16 cellular contexts compared by ENCODE assay signal in genomic region chr5:79844571-79844970, GRCh38.
A peak's percentile ranks its signal among the peaks of the same experiment; 100 is the strongest.
DNase-seq lines count a peak whose midpoint lies in the region; ATAC-seq and TF ChIP-seq lines count a peak whose summit lies in the region.
"Had no signal": no experiment of that assay in that cellular context is flagged by ENCODE, and none has a peak within 500 bp of the region (broad histone marks: within the 10 kb centered on the region; RNA-seq: fewer than 3 reads in every experiment).

No MANE protein-coding gene starts in this region.

- H3K9me3 Mint-ChIP-seq in endodermal cell: no peaks in the 10 kb centered on the region
- H3K9me3 Mint-ChIP-seq: CD4-positive, alpha-beta T cell; HFFc6 had no signal

- TF ChIP-seq POLR2A in vagina (IDR thresholded peaks at IDR 0.05): no peak
- no peak for TF ChIP-seq POLR2A in transverse colon (IDR thresholded peaks at IDR 0.05)

- H3K4me3 ChIP-seq in right atrium auricular region: no peak overlapping the region
- H3K4me3 ChIP-seq in endodermal cell (ENCODE audit: low read length): no peak overlapping the region
- no peak overlapping the region for H3K4me3 ChIP-seq in vagina
- no peak overlapping the region for H3K4me3 ChIP-seq in transverse colon
- no peak overlapping the region for H3K4me3 ChIP-seq in mucosa of descending colon

- no peaks in the 10 kb centered on the region for H3K36me3 Mint-ChIP-seq in endodermal cell (ENCODE audit: low read depth)

- H3K4me3 Mint-ChIP-seq in endodermal cell: no peak overlapping the region
- H3K4me3 Mint-ChIP-seq: B cell; CD4-positive, alpha-beta T cell had no signal

- intact Hi-C loops in Right ventricle myocardium inferior (cut with DNase I): no loop called here
- intact Hi-C loops in vagina (cut with DNase I): no loop called here
- intact Hi-C loops in transverse colon (cut with DNase I; ENCODE audit: low total_unique reads): no loop called here
- intact Hi-C loops in mucosa of descending colon (cut with DNase I, micrococcal nuclease): no loop called here

- H3K36me3 ChIP-seq in right atrium auricular region (no peaks in the 10 kb centered on the region), endodermal cell (ENCODE audit: control insufficient read depth, insufficient read depth, low read length) (no peaks in the 10 kb centered on the region), vagina (no peaks in the 10 kb centered on the region), transverse colon (no peaks in the 10 kb centered on the region), mucosa of descending colon (ENCODE audit: low read depth) (no peaks in the 10 kb centered on the region)

- no peak for TF ChIP-seq CTCF in right atrium auricular region (IDR thresholded peaks at IDR 0.05)
- no peak for TF ChIP-seq CTCF in endodermal cell (conservative IDR thresholded peaks at IDR 0.05)
- TF ChIP-seq CTCF in vagina (IDR thresholded peaks at IDR 0.05): no peak
- TF ChIP-seq CTCF in transverse colon (IDR thresholded peaks at IDR 0.05): no peak
- TF ChIP-seq CTCF in mucosa of descending colon (IDR thresholded peaks at IDR 0.05): no peak

- TF ChIP-seq EP300 in transverse colon (IDR thresholded peaks at IDR 0.05; ENCODE audit: low read depth): no peak

- no peaks in the 10 kb centered on the region for H3K27me3 ChIP-seq in right atrium auricular region
- H3K27me3 ChIP-seq in endodermal cell (ENCODE audit: control insufficient read depth, insufficient read depth, low read length, poor library complexity, severe bottlenecking): no peaks in the 10 kb centered on the region
- no peaks in the 10 kb centered on the region for H3K27me3 ChIP-seq in vagina
- H3K27me3 ChIP-seq in transverse colon: no peaks in the 10 kb centered on the region

- no peak overlapping the region for H3K27ac Mint-ChIP-seq in endodermal cell
- H3K27ac Mint-ChIP-seq: B cell; CD4-positive, alpha-beta T cell had no signal

- H3K4me1 ChIP-seq in right atrium auricular region: no peaks in the 10 kb centered on the region
- H3K4me1 ChIP-seq in endodermal cell (ENCODE audit: control insufficient read depth, insufficient read depth, low read length): no peaks in the 10 kb centered on the region
- no peaks in the 10 kb centered on the region for H3K4me1 ChIP-seq in vagina
- H3K4me1 ChIP-seq in transverse colon: no peaks in the 10 kb centered on the region
- no peaks in the 10 kb centered on the region for H3K4me1 ChIP-seq in mucosa of descending colon (ENCODE audit: low read depth)

- no peaks in the 10 kb centered on the region for H3K27me3 Mint-ChIP-seq in endodermal cell (ENCODE audit: insufficient read depth)

- no peaks in the 10 kb centered on the region for H3K9me3 ChIP-seq in right atrium auricular region
- H3K9me3 ChIP-seq in endodermal cell (ENCODE audit: control insufficient read depth, low read length): no peaks in the 10 kb centered on the region
- no peaks in the 10 kb centered on the region for H3K9me3 ChIP-seq in vagina
- no peaks in the 10 kb centered on the region for H3K9me3 ChIP-seq in transverse colon
- H3K9me3 ChIP-seq in mucosa of descending colon: no peaks in the 10 kb centered on the region

- in situ Hi-C loops in transverse colon (cut with MboI; ENCODE audit: low pct_ligation_motif_present in 1 of 4, low pct_unique_long_range_greater_than_20kb in 1 of 4, low sequenced_read_pairs in 3 of 4): no loop called here

- DNase-seq in right atrium auricular region (ENCODE audit: low spot score) (peak; percentile 18), Right ventricle myocardium inferior (ENCODE audit: missing footprints) (no peak), endodermal cell (peak; percentile 19), islet precursor cell (peak; percentile 8), vagina (ENCODE audit: extremely low spot score in 2 of 2) (peak; percentile 46 to 60), transverse colon (no peak), mucosa of descending colon (no peak)
- DNase-seq: 8988T; C1 segment of cervical spinal cord; Calu3; CD4-positive, alpha-beta T cell; DMS 273 treated with DMSO at 0.1 percent for 48 hours; HCEC 1CT; HFFc6 had no signal

- H3K27ac ChIP-seq in right atrium auricular region (no peak overlapping the region), endodermal cell (ENCODE audit: low read depth, low read length) (no peak overlapping the region), vagina (no peak overlapping the region), transverse colon (no peak overlapping the region)

- H3K4me1 Mint-ChIP-seq in endodermal cell: peaks cover 3% of the 10 kb centered on the region
- H3K4me1 Mint-ChIP-seq: B cell had no signal

- no peak overlapping the region for H3K9ac ChIP-seq in endodermal cell (ENCODE audit: extremely low read depth, low read length, poor library complexity, severe bottlenecking)

- WGBS in endodermal cell (ENCODE audit: insufficient coverage in 1 of 2, insufficient read length in 1 of 2), 2 experiments: 86 to 100% methylated on average over 1 of the region's 1 CpG
- 92% methylated on average over 1 of the region's 1 CpG; no CpG with 5 or more reads in 1 of the 2 donors for WGBS in transverse colon (ENCODE audit: low coverage in 1 of 2), 2 donors

- ATAC-seq in Right ventricle myocardium inferior (no peak), mucosa of descending colon (no peak), GM19455 (IDR thresholded peaks at IDR 0.05; ENCODE audit: unreplicated experiment) (no peak)

Comparison
In these comparisons a context has a peak if more than half of its experiments do, and no peak if none do; other contexts are left out.
1. DNase-seq: peak in right atrium auricular region (single experiment), endodermal cell (single experiment), islet precursor cell (single experiment) and vagina (2 of 2); none in Right ventricle myocardium inferior (single experiment), transverse colon (single experiment) and mucosa of descending colon (0 of 3).